ENCODE assay signal across 15 cellular contexts in the genomic region with DNA sequence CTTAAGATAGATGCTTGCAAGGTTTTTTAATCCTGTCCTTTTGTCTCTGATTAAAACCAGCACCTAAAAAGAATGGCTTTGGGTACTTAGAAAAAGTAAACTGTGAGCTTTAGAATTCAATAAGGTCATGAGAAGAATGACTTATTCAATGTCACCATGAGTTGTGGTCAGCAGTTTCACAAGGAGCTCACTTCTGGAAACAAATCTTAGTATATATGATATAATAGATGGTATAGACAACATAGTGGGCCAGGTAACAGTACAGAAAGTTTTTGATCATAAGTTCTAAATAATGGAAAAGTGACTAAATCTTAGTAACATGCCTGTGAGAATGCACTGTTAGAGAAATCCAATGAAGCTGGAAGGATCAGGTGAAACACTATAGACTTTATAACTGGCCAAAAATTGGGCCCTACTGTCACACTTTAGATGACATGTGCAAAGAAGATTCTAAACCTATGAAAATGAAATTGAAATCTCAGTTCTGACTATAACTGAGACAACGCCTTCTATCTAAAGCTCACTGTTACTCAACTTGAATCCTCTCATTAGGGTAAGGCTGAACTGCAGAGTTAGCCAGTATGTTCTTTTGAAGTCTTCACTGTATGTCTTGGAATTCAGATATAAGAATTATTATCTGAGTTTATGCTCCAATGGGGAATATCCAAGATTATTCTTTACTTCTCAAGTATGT.
DNase-seq lines count a peak whose midpoint lies in the region; ATAC-seq lines count a peak whose summit lies in the region.
"Had no signal": no experiment of that assay in that cellular context is flagged by ENCODE, and none has a peak within 500 bp of the region (broad histone marks: within the 10 kb centered on the region; RNA-seq: fewer than 3 reads in every experiment).

No MANE protein-coding gene starts in this region.

- H3K4me3 Mint-ChIP-seq in activated naive CD8-positive, alpha-beta T cell treated with anti-CD3 and anti-CD28 coated beads, Interleukin-2, amount 50 U/mL, for 24 hours, result no peak overlapping the region
- H3K4me3 Mint-ChIP-seq: CD8-positive, alpha-beta T cell had no signal

- peaks cover 33% of the 10 kb centered on the region for H3K36me3 Mint-ChIP-seq in activated naive CD8-positive, alpha-beta T cell treated with anti-CD3 and anti-CD28 coated beads, Interleukin-2, amount 50 U/mL, for 24 hours (ENCODE audit: low read depth)

- H3K4me1 Mint-ChIP-seq in activated naive CD8-positive, alpha-beta T cell treated with anti-CD3 and anti-CD28 coated beads, Interleukin-2, amount 50 U/mL, for 24 hours, result peaks cover 12% of the 10 kb centered on the region

- H3K9me3 Mint-ChIP-seq in activated naive CD8-positive, alpha-beta T cell treated with anti-CD3 and anti-CD28 coated beads, Interleukin-2, amount 50 U/mL, for 24 hours, result no peaks in the 10 kb centered on the region
- H3K9me3 Mint-ChIP-seq: CD8-positive, alpha-beta T cell had no signal

- no peak overlapping the region for H3K27ac Mint-ChIP-seq in activated naive CD8-positive, alpha-beta T cell treated with anti-CD3 and anti-CD28 coated beads, Interleukin-2, amount 50 U/mL, for 24 hours
- H3K27ac Mint-ChIP-seq: CD8-positive, alpha-beta T cell had no signal

- ATAC-seq in activated CD4-positive, CD25-positive, alpha-beta regulatory T cell treated with anti-CD3 and anti-CD28 coated beads, Interleukin-2, amount 50 U/mL, for 24 hours, result peak; percentile 83 to 94
- ATAC-seq in GM21360 (IDR thresholded peaks at IDR 0.05; ENCODE audit: unreplicated experiment), result peak; percentile 66
- peak; percentile 80 for ATAC-seq in HG02973 (IDR thresholded peaks at IDR 0.05; ENCODE audit: unreplicated experiment)
- peak; percentile 80 for ATAC-seq in activated naive CD8-positive, alpha-beta T cell treated with anti-CD3 and anti-CD28 coated beads, Interleukin-2, amount 50 U/mL, for 24 hours
- no peak for ATAC-seq in HG03354 (IDR thresholded peaks at IDR 0.05; ENCODE audit: poor library complexity, severe bottlenecking, unreplicated experiment)
- ATAC-seq in HG02840 (IDR thresholded peaks at IDR 0.05; ENCODE audit: low FRiP score, unreplicated experiment), result no peak
- ATAC-seq: CD8-positive, alpha-beta T cell had no signal

- no peak for DNase-seq in activated CD4-positive, CD25-positive, alpha-beta regulatory T cell (lab: John Stamatoyannopoulos, UW)
- DNase-seq in activated naive CD8-positive, alpha-beta T cell treated with anti-CD3 and anti-CD28 coated beads, Interleukin-2, amount 50 U/mL, for 24 hours, result no peak
- DNase-seq in NCI-H1694 treated with DMSO at 0.1 percent for 48 hours (lab: John Stamatoyannopoulos, UW), result no peak
- DNase-seq: CD8-positive, alpha-beta T cell; GDM1; Karpas-422; NCI-H2029 treated with DMSO at 0.1 percent for 48 hours; NK-92 treated with Interleukin-12 subunit alpha and Interleukin-12 subunit beta, amount 100 ng/mL, for 24 hours; occipital lobe; small intestine had no signal

- no peaks in the 10 kb centered on the region for H3K27me3 Mint-ChIP-seq in activated naive CD8-positive, alpha-beta T cell treated with anti-CD3 and anti-CD28 coated beads, Interleukin-2, amount 50 U/mL, for 24 hours

Comparison
In these comparisons a context has a peak if more than half of its experiments do, and no peak if none do; other contexts are left out.
1. ATAC-seq: peak in activated CD4-positive, CD25-positive, alpha-beta regulatory T cell treated with anti-CD3 and anti-CD28 coated beads, Interleukin-2, amount 50 U/mL, for 24 hours (2 of 2), GM21360 (single experiment), HG02973 (single experiment) and activated naive CD8-positive, alpha-beta T cell treated with anti-CD3 and anti-CD28 coated beads, Interleukin-2, amount 50 U/mL, for 24 hours (single experiment); none in HG03354 (single experiment) and HG02840 (single experiment).